Comparison of ENCODE assay signal across 1 cellular context in genomic region chr9:847505-847904, GRCh38.
TF ChIP-seq lines count a peak whose summit lies in the region.

No MANE protein-coding gene starts in this region.

TF ChIP-seq in GM23338, 12 proteins besides CTCF, POLR2A, EP300 and RAD21:
- TF ChIP-seq REST (IDR thresholded peaks at IDR 0.05; ENCODE audit: unreplicated experiment): no peak
- no peak for TF ChIP-seq STAT1 (IDR thresholded peaks at IDR 0.05; ENCODE audit: unreplicated experiment)
TF ChIP-seq in GM23338: peak in this region for 0.
